ENCODE assay signal across 15 cellular contexts in the genomic region with DNA sequence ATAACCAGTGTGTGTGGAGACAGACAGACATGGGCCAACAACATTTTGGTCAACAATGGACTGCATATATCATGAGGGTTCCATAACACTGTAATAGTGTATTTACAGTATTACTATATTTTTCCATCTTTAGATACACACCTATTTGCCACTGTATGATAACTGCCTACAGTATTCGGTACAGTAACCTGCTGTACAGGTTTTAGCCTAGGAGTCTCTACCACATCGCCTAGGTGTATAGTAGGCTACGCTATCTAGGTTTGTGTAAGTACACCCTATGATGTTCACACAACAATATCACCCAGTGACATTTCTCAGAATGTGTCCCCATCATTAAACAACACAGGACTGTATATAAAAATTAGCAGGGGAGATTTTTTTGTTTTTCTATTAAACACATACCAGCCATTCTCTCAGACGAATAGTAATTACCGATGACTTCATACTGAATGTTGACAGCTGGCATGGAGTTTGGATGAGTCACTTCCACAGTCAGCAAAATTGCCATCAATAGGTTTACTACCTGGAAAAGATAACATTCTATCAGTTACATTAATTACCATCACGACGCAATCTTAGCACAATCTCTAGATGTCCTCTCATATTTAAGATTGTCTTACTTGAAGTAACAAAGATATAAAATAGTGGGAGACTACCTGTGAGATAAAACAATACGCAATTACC. TPM values are rescaled to one million over a fixed set of nuclear protein-coding genes. Genes with fewer than 3 reads are reported as not detected.
A peak's percentile ranks its signal among the peaks of the same experiment; 100 is the strongest.
DNase-seq lines count a peak whose midpoint lies in the region; ATAC-seq and TF ChIP-seq lines count a peak whose summit lies in the region.
"Had no signal": no experiment of that assay in that cellular context is flagged by ENCODE, and none has a peak within 500 bp of the region (broad histone marks: within the 10 kb centered on the region; RNA-seq: fewer than 3 reads in every experiment).

No MANE protein-coding gene starts in this region.

- DNase-seq in Daoy (ENCODE audit: low read depth) (peak; percentile 54), PC-9 (peak in 1 of 2 experiments; percentile 65), dermis microvascular lymphatic vessel endothelial cell (ENCODE audit: low read depth in 2 of 2) (peak; percentile 58 to 86), osteocyte (ENCODE audit: extremely low spot score, unreplicated experiment) (no peak), GM03348 (ENCODE audit: low spot score) (no peak), BE2C (no peak), natural killer cell (no peak)
- DNase-seq: activated CD4-positive, alpha-beta T cell treated with anti-CD3 and anti-CD28 coated beads for 1 hour; activated naive CD8-positive, alpha-beta T cell treated with anti-CD3 and anti-CD28 coated beads, Interleukin-2, amount 10 ng/mL, durations not matched to agents 7 days and 5 days; cerebellar nuclear complex; NCI-H1417 treated with DMSO at 0.1 percent for 48 hours; NCI-H446; OCI-M1 had no signal

- H3K27ac ChIP-seq in PC-9 = peak overlapping the region; percentile 13; the same call in 1 of the 2 replicates

- H3K36me3 ChIP-seq in PC-9 (ENCODE audit: low read depth) (peaks cover 43% of the 10 kb centered on the region), BE2C (peaks cover 54% of the 10 kb centered on the region)

- TF ChIP-seq CTCF in PC-9 (conservative IDR thresholded peaks at IDR 0.05) = no peak
- no peak for TF ChIP-seq CTCF in osteocyte (IDR thresholded peaks at IDR 0.05)
- TF ChIP-seq CTCF in BE2C (IDR thresholded peaks at IDR 0.05; ENCODE audit: low read depth, low read length) = no peak
- no peak for TF ChIP-seq CTCF in natural killer cell (IDR thresholded peaks at IDR 0.05)

- no peak overlapping the region for H2AFZ ChIP-seq in PC-9

- peaks cover 80% of the 10 kb centered on the region for H3K79me2 ChIP-seq in PC-9 (ENCODE audit: low read depth)

- peaks cover 24% of the 10 kb centered on the region for H4K20me1 ChIP-seq in PC-9 (ENCODE audit: insufficient read depth)

- POLR2A ChIA-PET in PC-9 (lab: Charles Lee; ENCODE audit: unreplicated experiment) = no interaction called here

- H3K9me3 Mint-ChIP-seq in osteocyte (ENCODE audit: unreplicated experiment) (no peaks in the 10 kb centered on the region), natural killer cell (no peaks in the 10 kb centered on the region)
- H3K9me3 Mint-ChIP-seq: activated naive CD8-positive, alpha-beta T cell treated with anti-CD3 and anti-CD28 coated beads, Interleukin-2, amount 10 ng/mL, durations not matched to agents 7 days and 5 days; T-helper 1 cell treated with Interleukin-12 subunit alpha and Interleukin-12 subunit beta and Interleukin-4 antibody, amounts not matched to agents 30 μg/mL and 1 μg/mL, for 36 hours had no signal

- no TSS peak for BruUV-seq in PC-9 (replicated peaks; lab: Mats Ljungman, UMichigan)

- no peaks in the 10 kb centered on the region for H3K9me2 ChIP-seq in PC-9 (ENCODE audit: insufficient read depth)

- H3K27me3 ChIP-seq in PC-9 (ENCODE audit: insufficient read depth, low read depth) (no peaks in the 10 kb centered on the region), BE2C (no peaks in the 10 kb centered on the region)

- intact Hi-C loops in PC-9 (cut with micrococcal nuclease; ENCODE audit: unreplicated experiment) = no loop called here
- intact Hi-C loops in natural killer cell (cut with micrococcal nuclease) = no loop called here

- H3F3A ChIP-seq in PC-9 (ENCODE audit: insufficient read depth, low read depth) = peaks cover 41% of the 10 kb centered on the region

- CTCF ChIA-PET in PC-9 (lab: Charles Lee) = no interaction called here

- no peak overlapping the region for H3K4me2 ChIP-seq in PC-9

- H3K4me3 Mint-ChIP-seq in osteocyte (ENCODE audit: unreplicated experiment) (no peak overlapping the region), natural killer cell (no peak overlapping the region)
- H3K4me3 Mint-ChIP-seq: activated naive CD8-positive, alpha-beta T cell treated with anti-CD3 and anti-CD28 coated beads, Interleukin-2, amount 10 ng/mL, durations not matched to agents 7 days and 5 days; T-helper 1 cell treated with Interleukin-12 subunit alpha and Interleukin-12 subunit beta and Interleukin-4 antibody, amounts not matched to agents 30 μg/mL and 1 μg/mL, for 36 hours had no signal

- H3K27me3 Mint-ChIP-seq in osteocyte (ENCODE audit: unreplicated experiment) (no peaks in the 10 kb centered on the region), natural killer cell (ENCODE audit: low read depth in 2 of 2) (no peaks in the 10 kb centered on the region)
- H3K27me3 Mint-ChIP-seq: activated naive CD8-positive, alpha-beta T cell treated with anti-CD3 and anti-CD28 coated beads, Interleukin-2, amount 10 ng/mL, durations not matched to agents 7 days and 5 days had no signal

- no peaks in the 10 kb centered on the region for H3K9me3 ChIP-seq in PC-9 (ENCODE audit: insufficient read depth, low read depth)
- H3K9me3 ChIP-seq in BE2C = no peaks in the 10 kb centered on the region

- H3K36me3 Mint-ChIP-seq in osteocyte (ENCODE audit: unreplicated experiment) (peaks cover 47% of the 10 kb centered on the region), natural killer cell (peaks cover 10% of the 10 kb centered on the region)

- no peak overlapping the region for H3K4me3 ChIP-seq in PC-9
- no peak overlapping the region for H3K4me3 ChIP-seq in BE2C (ENCODE audit: low read depth, low read length)

- ATAC-seq in HG03196 (IDR thresholded peaks at IDR 0.05; ENCODE audit: unreplicated experiment) = no peak
- ATAC-seq in natural killer cell = no peak

- peaks cover 23% of the 10 kb centered on the region for H3K4me1 ChIP-seq in PC-9 (replicated peaks; ENCODE audit: insufficient read depth)
- H3K4me1 ChIP-seq in BE2C = peaks cover 9% of the 10 kb centered on the region

- peaks cover 62% of the 10 kb centered on the region for H3K4me1 Mint-ChIP-seq in osteocyte (ENCODE audit: unreplicated experiment)
- peaks cover 10 to 24% of the 10 kb centered on the region in 2 donors for H3K4me1 Mint-ChIP-seq in natural killer cell

- peak overlapping the region; percentile 7 for H3K27ac Mint-ChIP-seq in osteocyte (ENCODE audit: unreplicated experiment)
- no peak overlapping the region for H3K27ac Mint-ChIP-seq in natural killer cell
- H3K27ac Mint-ChIP-seq: activated naive CD8-positive, alpha-beta T cell treated with anti-CD3 and anti-CD28 coated beads, Interleukin-2, amount 10 ng/mL, durations not matched to agents 7 days and 5 days; T-helper 1 cell treated with Interleukin-12 subunit alpha and Interleukin-12 subunit beta and Interleukin-4 antibody, amounts not matched to agents 30 μg/mL and 1 μg/mL, for 36 hours had no signal

RNA-seq across cellular contexts. Expression of a gene that starts 10.8 kb away (rescaled TPM):
- total RNA-seq in Daoy (2014; rRNA removed; shearing (Covaris generic)) = 118 and 120 TPM in 2 replicates
- 96.6 and 125 TPM in 2 replicates for total RNA-seq in PC-9 (2021)
- 101 and 182 TPM in 2 replicates for total RNA-seq in dermis microvascular lymphatic vessel endothelial cell
- total RNA-seq in osteocyte = 560 and 578 TPM in 2 replicates
- 148 TPM for polyA plus RNA-seq in BE2C (2012; ENCODE audit: insufficient read depth, insufficient read length, low read depth)
- 10 to 100 TPM; 60.6 to 98.4 (median 75.0) TPM for total RNA-seq in natural killer cell

RNA-seq across cellular contexts. Expression of a gene that starts 28.2 kb away (rescaled TPM):
- 0.29 and 0.30 TPM in 2 replicates for total RNA-seq in Daoy (2014; rRNA removed; shearing (Covaris generic))
- total RNA-seq in PC-9 (2021) (1.0 and 1.9 TPM in 2 replicates), dermis microvascular lymphatic vessel endothelial cell (1.0 and 1.4 TPM in 2 replicates), osteocyte (12.2 and 12.8 TPM in 2 replicates), natural killer cell (not detected)
- 0.17 TPM for polyA plus RNA-seq in BE2C (2012; ENCODE audit: insufficient read depth, insufficient read length, low read depth)
- total RNA-seq: activated naive CD8-positive, alpha-beta T cell treated with anti-CD3 and anti-CD28 coated beads, Interleukin-2, amount 10 ng/mL, durations not matched to agents 7 days and 5 days had no signal

RNA-seq across cellular contexts. Expression of a gene that starts 50.7 kb away (rescaled TPM):
- total RNA-seq in Daoy (2014; rRNA removed; shearing (Covaris generic)) = 15.6 and 17.8 TPM in 2 replicates
- 7.4 and 8.2 TPM in 2 replicates for total RNA-seq in PC-9 (2021)
- total RNA-seq in dermis microvascular lymphatic vessel endothelial cell = 5.0 and 6.1 TPM in 2 replicates
- 11.0 and 11.4 TPM in 2 replicates for total RNA-seq in osteocyte
- polyA plus RNA-seq in BE2C (2012; ENCODE audit: insufficient read depth, insufficient read length, low read depth) = 17.8 TPM
- 1 to 10 TPM; 5.8 to 8.3 (median 7.7) TPM for total RNA-seq in natural killer cell

Comparison
In these comparisons a context has a peak if more than half of its experiments do, and no peak if none do; other contexts are left out.
1. DNase-seq: peak in Daoy (single experiment) and dermis microvascular lymphatic vessel endothelial cell (2 of 2); none in osteocyte (single experiment), GM03348 (single experiment), BE2C (single experiment) and natural killer cell (single experiment).